24 cellular contexts compared by ENCODE assay signal in genomic region chr9:37935106-37935505, GRCh38.
"Had no signal": no experiment of that assay in that cellular context is flagged by ENCODE, and none has a peak within 500 bp of the region (broad histone marks: within the 10 kb centered on the region; RNA-seq: fewer than 3 reads in every experiment).

No MANE protein-coding gene starts in this region.

- H3K36me3 ChIP-seq: pancreas, prostate gland, suprapubic skin, tibial artery had no signal

- ATAC-seq: activated CD8-positive, alpha-beta memory T cell treated with anti-CD3 and anti-CD28 coated beads, Interleukin-2, amount 10 ng/mL, durations not matched to agents 7 days and 5 days; activated CD8-positive, alpha-beta T cell treated with anti-CD3 and anti-CD28 coated beads, Interleukin-2, amount 10 ng/mL, durations not matched to agents 7 days and 5 days; esophagus mucosa; left lung; pancreas; WTC11 had no signal

- H3K9me3 ChIP-seq: left lung, pancreas, prostate gland, suprapubic skin, tibial artery had no signal

- H3K27ac ChIP-seq: brain microvascular endothelial cell, left lung, pancreas, prostate gland, suprapubic skin, tibial artery had no signal

- DNase-seq: activated CD4-positive, alpha-beta T cell treated with anti-CD3 and anti-CD28 coated beads for 1 hour; activated CD4-positive, alpha-beta T cell treated with anti-CD3 and anti-CD28 coated beads, Interleukin-2, amount 10 ng/mL, durations not matched to agents 7 days and 5 days; activated CD8-positive, alpha-beta memory T cell treated with anti-CD3 and anti-CD28 coated beads, Interleukin-2, amount 10 ng/mL, durations not matched to agents 7 days and 5 days; activated CD8-positive, alpha-beta T cell treated with anti-CD3 and anti-CD28 coated beads, Interleukin-2, amount 10 ng/mL, durations not matched to agents 7 days and 5 days; activated effector memory CD4-positive, alpha-beta T cell treated with Interleukin-2 at 50 U/mL for 16 hours; activated naive CD4-positive, alpha-beta T cell treated with Interleukin-2 at 50 U/mL for 16 hours; aorta; brain microvascular endothelial cell; central memory CD4-positive, alpha-beta T cell; endodermal cell; mammary epithelial cell; naive B cell; retina; stimulated activated CD4-positive, alpha-beta T cell treated with anti-CD3 and anti-CD28 coated beads, Interleukin-15, amount 100 ng/mL, for 24 hours; stimulated activated CD4-positive, alpha-beta T cell treated with anti-CD3 and anti-CD28 coated beads, Interleukin-2, amount 100 ng/mL, for 24 hours; stimulated activated naive CD4-positive, alpha-beta T cell; T-helper 2 cell; tibial artery had no signal

- H3K4me3 ChIP-seq: left lung, pancreas, prostate gland, suprapubic skin, tibial artery had no signal

- H3K4me1 ChIP-seq: pancreas had no signal

- H3K27me3 ChIP-seq: brain microvascular endothelial cell, left lung, pancreas, suprapubic skin, tibial artery had no signal
